ENCODE assay signal across 2 cellular contexts in genomic region chr1:30450148-30450817, GRCh38.
TF ChIP-seq lines count a peak whose summit lies in the region.

No MANE protein-coding gene starts in this region.

TF ChIP-seq in SK-N-SH, 30 proteins besides CTCF, POLR2A, EP300 and RAD21:
- TF ChIP-seq REST (IDR thresholded peaks at IDR 0.05; ENCODE audit: low read depth, low read length) (no peak), POLR2AphosphoS5 (IDR thresholded peaks at IDR 0.05; ENCODE audit: low read depth, low read length) (no peak), MXI1 (IDR thresholded peaks at IDR 0.05; ENCODE audit: low read depth, low read length) (no peak), SIN3A (IDR thresholded peaks at IDR 0.05; ENCODE audit: borderline replicate concordance, low read depth, low read length) (no peak), ZBTB33 (IDR thresholded peaks at IDR 0.05; ENCODE audit: borderline replicate concordance, low read depth) (no peak), SMC3 (IDR thresholded peaks at IDR 0.05; ENCODE audit: low read depth, low read length) (no peak), FOSL2 (IDR thresholded peaks at IDR 0.05; ENCODE audit: borderline replicate concordance, low read depth) (no peak), TCF12 (IDR thresholded peaks at IDR 0.05) (no peak), RXRA (IDR thresholded peaks at IDR 0.05; ENCODE audit: borderline replicate concordance, low read depth) (no peak), NRF1 (IDR thresholded peaks at IDR 0.05; ENCODE audit: low read depth, low read length) (no peak), GABPA (IDR thresholded peaks at IDR 0.05; ENCODE audit: low read depth) (no peak), ELF1 (IDR thresholded peaks at IDR 0.05) (no peak), FOXJ3 (CRISPR knock-in tag; IDR thresholded peaks at IDR 0.05) (no peak), USF2 (IDR thresholded peaks at IDR 0.05; ENCODE audit: borderline replicate concordance, low read depth, low read length) (no peak), TEAD4 (IDR thresholded peaks at IDR 0.05; ENCODE audit: borderline replicate concordance, insufficient read depth) (no peak), YY1 (IDR thresholded peaks at IDR 0.05; ENCODE audit: low read depth) (no peak)
TF ChIP-seq in SK-N-SH: peak in this region for 0.

TF ChIP-seq in SK-N-SH treated with all-trans-retinoic acid at 6 μM for 48 hours, 23 proteins besides CTCF, POLR2A, EP300 and RAD21 (continued from another document):
- no peak for TF ChIP-seq SNAI2 (CRISPR knock-in tag; IDR thresholded peaks at IDR 0.05)
- no peak for TF ChIP-seq ISL1 (CRISPR knock-in tag; IDR thresholded peaks at IDR 0.05)
- TF ChIP-seq ZNF8 (CRISPR knock-in tag; IDR thresholded peaks at IDR 0.05): no peak
- TF ChIP-seq GLIS3 (CRISPR knock-in tag; IDR thresholded peaks at IDR 0.05): no peak
- no peak for TF ChIP-seq TOX (CRISPR knock-in tag; IDR thresholded peaks at IDR 0.05; ENCODE audit: borderline replicate concordance)
- TF ChIP-seq CREB5 (CRISPR knock-in tag; IDR thresholded peaks at IDR 0.05; ENCODE audit: low read depth): no peak
- no peak for TF ChIP-seq PPARA (CRISPR knock-in tag; IDR thresholded peaks at IDR 0.05; ENCODE audit: borderline replicate concordance)
- TF ChIP-seq CSRNP3 (CRISPR knock-in tag; IDR thresholded peaks at IDR 0.05): no peak
- TF ChIP-seq TSHZ2 (CRISPR knock-in tag; IDR thresholded peaks at IDR 0.05): no peak
- no peak for TF ChIP-seq BACH2 (CRISPR knock-in tag; IDR thresholded peaks at IDR 0.05; ENCODE audit: borderline replicate concordance)
- no peak for TF ChIP-seq OSR1 (CRISPR knock-in tag; IDR thresholded peaks at IDR 0.05)
- TF ChIP-seq ZNF565 (CRISPR knock-in tag; conservative IDR thresholded peaks at IDR 0.05; ENCODE audit: low read depth): no peak
- TF ChIP-seq PATZ1 (CRISPR knock-in tag; IDR thresholded peaks at IDR 0.05; ENCODE audit: borderline replicate concordance): no peak
- no peak for TF ChIP-seq RARB (CRISPR knock-in tag; IDR thresholded peaks at IDR 0.05)
- no peak for TF ChIP-seq ESRRG (CRISPR knock-in tag; IDR thresholded peaks at IDR 0.05)
- TF ChIP-seq ZC3H10 (CRISPR knock-in tag; IDR thresholded peaks at IDR 0.05): no peak
